ENCODE assay signal across 9 cellular contexts in the genomic region with DNA sequence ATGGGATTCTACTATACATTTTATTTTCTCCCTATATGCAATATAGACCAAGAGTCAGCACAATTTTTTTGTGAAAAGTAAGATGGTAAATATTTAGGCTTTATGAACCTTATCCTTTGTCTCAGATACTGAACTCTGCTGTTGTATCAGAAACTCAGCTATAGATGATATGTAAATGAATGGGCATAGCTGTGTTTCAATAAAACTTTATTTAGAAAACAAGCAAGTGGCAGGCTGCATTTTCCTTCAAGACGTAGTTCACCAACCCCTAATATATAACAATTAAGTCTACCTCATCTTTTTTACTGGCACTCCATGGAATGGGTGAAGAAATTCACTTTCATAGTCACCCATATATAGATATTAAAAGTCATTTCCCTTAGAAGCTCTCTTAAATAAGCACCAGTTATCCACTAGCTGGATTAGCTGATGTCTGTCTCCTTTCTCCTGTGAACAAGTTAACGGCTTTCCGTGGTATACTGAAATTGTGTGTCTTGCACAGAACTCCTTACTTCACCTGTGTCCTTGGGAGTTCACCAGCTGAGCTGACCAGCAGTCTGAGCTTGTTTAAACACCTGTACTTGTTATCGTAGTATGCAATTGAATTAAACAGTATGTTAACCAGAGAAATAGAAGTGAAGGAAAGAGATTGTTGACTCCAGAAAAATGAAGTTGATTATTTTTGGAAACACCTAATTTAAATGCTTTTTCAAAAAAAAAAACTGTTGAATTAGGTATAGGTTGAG.
"Had no signal": no experiment of that assay in that cellular context is flagged by ENCODE, and none has a peak within 500 bp of the region (broad histone marks: within the 10 kb centered on the region; RNA-seq: fewer than 3 reads in every experiment).

No MANE protein-coding gene starts in this region.

- ATAC-seq: GM23338, HCT116, HepG2 had no signal

- DNase-seq: H9, HFFc6, KG1 had no signal

- H3K4me3 ChIP-seq: GM23338 had no signal

- FAIRE-seq: H1, H54, HepG2 had no signal

- H2AFZ ChIP-seq: GM23338 had no signal

- H3K4me2 ChIP-seq: GM23338 had no signal

- H3K27ac ChIP-seq: HL-60 had no signal
